ENCODE assay signal across 8 cellular contexts in the genomic region with DNA sequence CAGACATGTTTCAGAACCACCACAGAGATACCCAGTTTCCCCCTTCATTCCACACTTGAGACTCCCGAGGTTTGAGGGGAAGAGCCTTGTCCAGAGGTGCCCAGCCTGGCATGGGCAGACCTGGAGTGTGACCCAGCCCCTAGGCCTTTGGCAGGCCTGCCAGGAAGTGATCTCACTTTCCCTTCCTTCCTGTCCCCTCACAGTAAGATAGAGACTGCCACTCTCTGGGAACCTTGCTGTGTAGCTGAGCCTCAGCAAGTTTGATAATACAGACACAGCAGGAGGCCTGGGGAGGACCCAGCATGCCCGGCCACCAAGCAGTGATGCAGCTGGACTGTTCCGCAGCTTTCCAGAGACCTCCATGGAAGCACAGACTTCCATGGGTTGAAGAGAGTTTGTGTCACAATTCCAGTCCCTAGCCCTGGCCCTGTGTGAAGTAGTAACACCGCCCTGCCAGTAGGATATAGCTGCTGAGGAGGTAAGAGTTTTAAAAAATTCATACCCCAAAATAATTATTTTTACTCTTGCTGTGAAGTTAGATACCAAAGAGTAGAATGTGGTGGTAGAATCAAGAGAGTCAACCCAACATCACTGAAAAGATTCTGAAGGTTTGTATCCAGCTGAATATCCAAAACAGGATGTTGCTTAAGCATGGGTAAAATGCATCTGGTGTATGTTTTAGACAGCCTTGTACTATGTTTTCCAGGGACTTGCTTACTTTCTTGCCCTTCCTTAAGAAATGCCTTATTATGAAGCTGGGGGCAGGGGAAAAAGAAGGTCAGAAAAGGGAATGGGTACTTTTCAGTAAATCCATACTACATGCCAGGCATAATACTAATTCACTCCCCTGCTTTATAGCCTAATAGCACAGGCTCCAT. TPM values are rescaled to one million over a fixed set of nuclear protein-coding genes. Genes with fewer than 3 reads are reported as not detected.
DNase-seq lines count a peak whose midpoint lies in the region; ATAC-seq and TF ChIP-seq lines count a peak whose summit lies in the region.

No MANE protein-coding gene starts in this region.

- H3K27me3 Mint-ChIP-seq in T-cell: no peaks in the 10 kb centered on the region

- H3K27me3 ChIP-seq in AG04450 (ENCODE audit: control insufficient read depth, insufficient read depth, low read length) (no peaks in the 10 kb centered on the region), stomach smooth muscle (ENCODE audit: control insufficient read depth in 1 of 2, insufficient read depth in 2 of 2, low read length in 2 of 2) (no peaks in the 10 kb centered on the region)

- H3K27ac ChIP-seq in AG04450 (ENCODE audit: low read depth, low read length) (no peak overlapping the region), stomach smooth muscle (ENCODE audit: low read length) (peak overlapping the region; percentile 70)

- POLR2A ChIA-PET in AG04450 (lab: Yijun Ruan, JAX): interaction anchor here (0.6 to 1.1 kb wide), 2 partner anchors 16 to 1181 kb away, joined by 3 to 8 read pairs; partner anchors contain the start of gene PKIG
- POLR2A ChIA-PET in T-cell (lab: Charles Lee): no interaction called here

- H3K4me3 ChIP-seq in AG04450 (ENCODE audit: low read depth, low read length): no peak overlapping the region
- no peak overlapping the region for H3K4me3 ChIP-seq in stomach smooth muscle (ENCODE audit: low read length in 2 of 2)

- DNase-seq in AG04450 (ENCODE audit: low read depth, low spot score) (no peak), T-cell (no peak), Right ventricle myocardium inferior (ENCODE audit: missing footprints) (no peak), NCI-H1417 treated with DMSO at 0.1 percent for 48 hours (lab: John Stamatoyannopoulos, UW) (no peak)

- CTCF ChIA-PET in AG04450 (lab: Charles Lee) (interaction anchor here (0.5 to 1.1 kb wide), 3 partner anchors 14 to 77 kb away, joined by 3 read pairs; partner anchors contain the start of gene SERINC3), T-cell (lab: Charles Lee) (interaction anchor here in 1 of 2 donors (0.7 kb wide), 1 partner anchor 44 kb away, joined by 3 read pairs; no protein-coding TSS in a partner anchor)

- H3K36me3 ChIP-seq in stomach smooth muscle (ENCODE audit: control insufficient read depth in 2 of 2, insufficient read depth in 2 of 2, low read length in 2 of 2): peaks cover 0 to 3% of the 10 kb centered on the region in 2 donors

- no peaks in the 10 kb centered on the region for H3K36me3 Mint-ChIP-seq in T-cell

- H3K9me3 ChIP-seq in AG04450 (ENCODE audit: control insufficient read depth, insufficient read depth, low read length) (no peaks in the 10 kb centered on the region; the same call in 1 of the 2 replicates), stomach smooth muscle (ENCODE audit: control insufficient read depth in 2 of 2, low read length in 2 of 2) (no peaks in the 10 kb centered on the region)

- H3K4me1 ChIP-seq in stomach smooth muscle (ENCODE audit: control insufficient read depth, insufficient read depth, low read length): peaks cover 78% of the 10 kb centered on the region

- ATAC-seq in GM21423 (IDR thresholded peaks at IDR 0.05; ENCODE audit: unreplicated experiment) (peak; percentile 60), T-cell (replicated peaks in 1 of 4) (peak; percentile 43 to 79 (median 76)), Right ventricle myocardium inferior (peak; percentile 45), HG03159 (IDR thresholded peaks at IDR 0.05; ENCODE audit: unreplicated experiment) (no peak), GM19397 (IDR thresholded peaks at IDR 0.05; ENCODE audit: unreplicated experiment) (no peak)

- H3K9ac ChIP-seq in stomach smooth muscle (ENCODE audit: low read length in 2 of 2): no peak overlapping the region

- intact Hi-C loops in Right ventricle myocardium inferior (cut with DNase I): loop anchor here (2.0 kb wide), 1 partner anchor 16 kb away; the partner anchor contains the start of gene PKIG

- peak overlapping the region; percentile 61 to 87 for H3K27ac Mint-ChIP-seq in T-cell

- peak overlapping the region in 2 of 3 donors; percentile 18 to 59 for H3K4me3 Mint-ChIP-seq in T-cell

- no peaks in the 10 kb centered on the region for H3K9me3 Mint-ChIP-seq in T-cell

- peaks cover 18 to 31% (median 28%) of the 10 kb centered on the region in 3 donors for H3K4me1 Mint-ChIP-seq in T-cell

- peak; percentile 24; the same call in 1 of the 2 replicates for TF ChIP-seq CTCF in AG04450 (IDR thresholded peaks at IDR 0.05; ENCODE audit: low read depth, low read length)

RNA-seq across cellular contexts. Expression of gene PKIG, which starts 16.3 kb away (rescaled TPM):
- polyA plus RNA-seq in AG04450 (2011; rRNA removed): 107 and 128 TPM in 2 replicates
- polyA minus RNA-seq in AG04450 (2011; rRNA and poly(A)+ RNA removed): 50.6 and 65.6 TPM in 2 replicates
- 1 to 10 TPM; 2.1 to 7.7 (median 4.7) TPM for total RNA-seq in T-cell
- total RNA-seq in Right ventricle myocardium inferior: 206 TPM

RNA-seq across cellular contexts. Expression of gene ADA, which starts 52.8 kb away (rescaled TPM):
- polyA plus RNA-seq in AG04450 (2011; rRNA removed): 12.5 and 12.6 TPM in 2 replicates
- polyA minus RNA-seq in AG04450 (2011; rRNA and poly(A)+ RNA removed): 9.6 and 14.4 TPM in 2 replicates
- total RNA-seq in T-cell (10 to 100 TPM; 21.9 to 42.1 (median 33.3) TPM), Right ventricle myocardium inferior (10.7 TPM)

Comparison
In these comparisons a context has a peak if more than half of its experiments do, and no peak if none do; other contexts are left out.
1. ATAC-seq: peak in GM21423 (single experiment), T-cell (4 of 4) and Right ventricle myocardium inferior (single experiment); none in HG03159 (single experiment) and GM19397 (single experiment).
2. RNA of gene PKIG, which starts 16.3 kb away (total RNA-seq): 206 TPM in Right ventricle myocardium inferior (single experiment); 2.1 to 7.7 TPM in T-cell; every median in the first group is over 10 times any median in the second.